ENCODE assay signal across 34 cellular contexts in the genomic region with DNA sequence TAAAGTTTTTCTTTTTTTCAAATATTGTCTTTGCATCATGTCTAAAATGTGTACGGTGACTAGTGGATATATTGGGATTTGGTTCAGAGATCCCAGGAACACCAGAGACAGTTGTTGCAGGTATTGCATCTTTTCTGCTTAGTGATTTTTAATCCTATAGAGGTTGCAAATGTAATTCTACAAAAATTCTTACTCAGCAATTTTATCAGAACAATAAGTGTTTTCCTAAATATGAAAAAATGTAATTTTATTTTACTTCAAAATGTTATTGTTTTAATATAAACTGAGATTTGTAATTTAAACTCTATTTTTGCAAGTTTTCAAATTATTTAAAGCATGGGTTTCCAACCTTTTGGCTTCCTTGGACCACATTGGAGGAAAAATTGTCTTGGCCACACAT.
"Had no signal": no experiment of that assay in that cellular context is flagged by ENCODE, and none has a peak within 500 bp of the region (broad histone marks: within the 10 kb centered on the region; RNA-seq: fewer than 3 reads in every experiment).

No MANE protein-coding gene starts in this region.

- DNase-seq: activated effector memory CD4-positive, alpha-beta T cell treated with anti-CD3 and anti-CD28 coated beads, Interleukin-2, amount 50 U/mL, for 16 hours; activated effector memory CD4-positive, alpha-beta T cell treated with Interleukin-2 at 50 U/mL for 16 hours; activated gamma-delta T cell; activated gamma-delta T cell treated with Interleukin-2 at 50 U/mL for 16 hours; activated naive CD4-positive, alpha-beta T cell; activated naive CD4-positive, alpha-beta T cell treated with anti-CD3 and anti-CD28 coated beads for 36 hours; activated naive CD4-positive, alpha-beta T cell treated with anti-CD3 and anti-CD28 coated beads, Interleukin-2, amount 10 ng/mL, durations not matched to agents 7 days and 5 days; activated naive CD4-positive, alpha-beta T cell treated with anti-CD3 and anti-CD28 coated beads, Interleukin-2, amount 50 U/mL, for 16 hours; activated naive CD4-positive, alpha-beta T cell treated with Interleukin-2 at 50 U/mL for 16 hours; activated naive CD8-positive, alpha-beta T cell treated with anti-CD3 and anti-CD28 coated beads for 36 hours; activated naive CD8-positive, alpha-beta T cell treated with anti-CD3 and anti-CD28 coated beads, Interleukin-2, amount 10 ng/mL, durations not matched to agents 7 days and 5 days; activated naive CD8-positive, alpha-beta T cell treated with anti-CD3 and anti-CD28 coated beads, Interleukin-2, amount 50 U/mL, for 24 hours; activated T-cell treated with anti-CD3 and anti-CD28 coated beads, Interleukin-2, amount 50 U/mL, for 1 hour; activated T-cell treated with anti-CD3 and anti-CD28 coated beads, Interleukin-2, amount 50 U/mL, for 24 hours; activated T-cell treated with anti-CD3 and anti-CD28 coated beads, Interleukin-2, amount 50 U/mL, for 4 hours; activated T-cell treated with anti-CD3 and anti-CD28 coated beads, Interleukin-2, amount 50 U/mL, for 48 hours; activated T-cell treated with anti-CD3 and anti-CD28 coated beads, Interleukin-2, amount 50 U/mL, for 72 hours; adrenal gland; amniotic stem cell; amygdala; anterior cingulate cortex; aorta; body of pancreas; brain microvascular endothelial cell; caudate nucleus; central memory CD4-positive, alpha-beta T cell; cerebellar nuclear complex had no signal

- H3K27ac ChIP-seq: adrenal gland, ascending aorta, body of pancreas, brain microvascular endothelial cell, breast epithelium, cardiac muscle cell had no signal

- H3K4me3 ChIP-seq: adrenal gland, ascending aorta, body of pancreas, breast epithelium, cardiac muscle cell had no signal

- H3K27me3 ChIP-seq: adrenal gland, ascending aorta, body of pancreas, brain microvascular endothelial cell, breast epithelium, cardiac muscle cell had no signal

- ATAC-seq: activated naive CD4-positive, alpha-beta T cell treated with anti-CD3 and anti-CD28 coated beads, Interleukin-2, amount 50 U/mL, for 72 hours; activated naive CD8-positive, alpha-beta T cell treated with anti-CD3 and anti-CD28 coated beads, Interleukin-2, amount 50 U/mL, for 24 hours; activated T-cell treated with anti-CD3 and anti-CD28 coated beads, Interleukin-2, amount 50 U/mL, for 4 hours; activated T-cell treated with anti-CD3 and anti-CD28 coated beads, Interleukin-2, amount 50 U/mL, for 72 hours; activated T-helper 17 cell treated with anti-CD3 and anti-CD28 coated beads, Interleukin-2, amount 50 U/mL, for 72 hours; body of pancreas had no signal

- H3K4me1 ChIP-seq: adrenal gland, ascending aorta, body of pancreas, breast epithelium had no signal

- FAIRE-seq: astrocyte, bronchial epithelial cell had no signal
